21 cellular contexts compared by ENCODE assay signal in the genomic region with DNA sequence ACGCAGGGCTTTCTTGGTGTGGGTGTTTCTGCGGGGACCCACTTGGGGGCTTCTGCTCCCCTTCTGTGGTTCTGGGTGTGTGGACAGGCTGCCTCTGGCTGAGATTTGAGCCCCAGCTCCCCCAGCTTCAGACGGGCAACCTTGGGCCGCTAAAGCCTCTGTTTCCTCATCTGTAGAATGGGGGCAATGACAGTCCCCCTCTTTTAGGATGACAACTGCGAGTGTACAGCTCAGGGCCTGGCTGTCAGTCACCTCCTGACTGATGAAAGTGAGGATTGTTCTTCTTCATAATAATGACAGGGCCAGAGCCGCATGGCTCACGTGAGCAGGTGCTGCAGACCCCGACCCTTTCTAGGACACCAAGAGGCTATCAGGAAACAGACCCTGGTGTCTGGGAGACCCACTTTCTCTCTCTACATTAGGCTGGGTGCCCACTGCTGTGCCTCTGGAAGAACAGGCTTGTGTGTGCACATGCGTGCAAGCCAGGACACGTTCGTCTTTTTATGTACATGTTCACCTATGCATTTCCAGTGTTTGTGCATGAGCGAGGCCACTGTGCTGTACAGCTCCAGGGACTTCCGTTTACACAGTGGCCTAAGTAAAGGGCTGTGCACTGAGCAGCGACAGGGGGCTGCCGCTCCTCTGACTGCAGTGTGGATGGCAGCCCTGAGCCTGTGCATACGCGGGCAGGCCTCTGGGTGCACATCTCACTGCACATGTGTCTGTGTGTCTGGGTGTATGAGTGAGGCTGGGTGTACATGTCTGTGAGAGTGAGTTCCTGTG. TPM values are rescaled to one million over a fixed set of nuclear protein-coding genes. Genes with fewer than 3 reads are reported as not detected.
DNase-seq lines count a peak whose midpoint lies in the region; ATAC-seq and TF ChIP-seq lines count a peak whose summit lies in the region.
"Had no signal": no experiment of that assay in that cellular context is flagged by ENCODE, and none has a peak within 500 bp of the region (broad histone marks: within the 10 kb centered on the region; RNA-seq: fewer than 3 reads in every experiment).

No MANE protein-coding gene starts in this region.

- peaks cover 27% of the 10 kb centered on the region for H3K36me3 Mint-ChIP-seq in activated naive CD8-positive, alpha-beta T cell treated with anti-CD3 and anti-CD28 coated beads, Interleukin-2, amount 10 ng/mL, durations not matched to agents 7 days and 5 days
- H3K36me3 Mint-ChIP-seq in activated naive CD8-positive, alpha-beta T cell treated with anti-CD3 and anti-CD28 coated beads for 36 hours: peaks cover 7% of the 10 kb centered on the region
- H3K36me3 Mint-ChIP-seq in brain: no peaks in the 10 kb centered on the region
- H3K36me3 Mint-ChIP-seq: CD8-positive, alpha-beta T cell had no signal

- no peaks in the 10 kb centered on the region for H3K9me3 ChIP-seq in Loucy (ENCODE audit: insufficient read depth, low read depth, low read length)
- H3K9me3 ChIP-seq: A549, SJCRH30 had no signal

- peaks cover 96% of the 10 kb centered on the region for H3K79me2 ChIP-seq in Loucy (ENCODE audit: insufficient read depth, low read length)

- peak overlapping the region; percentile 71 for H3K4me3 ChIP-seq in Loucy (ENCODE audit: low read length, poor library complexity, severe bottlenecking)
- H3K4me3 ChIP-seq: A549, SJCRH30 had no signal

- peaks cover 23% of the 10 kb centered on the region; the same call in 1 of the 2 replicates for H3K36me3 ChIP-seq in Loucy (ENCODE audit: insufficient read depth, low read length)
- H3K36me3 ChIP-seq: SJCRH30 had no signal

- H4K20me1 ChIP-seq in Loucy (ENCODE audit: insufficient read depth, low read length, poor library complexity, severe bottlenecking): peaks cover 56% of the 10 kb centered on the region

- peaks cover 40% of the 10 kb centered on the region for H3K4me1 Mint-ChIP-seq in activated naive CD8-positive, alpha-beta T cell treated with anti-CD3 and anti-CD28 coated beads, Interleukin-2, amount 10 ng/mL, durations not matched to agents 7 days and 5 days
- H3K4me1 Mint-ChIP-seq in activated naive CD8-positive, alpha-beta T cell treated with anti-CD3 and anti-CD28 coated beads for 36 hours: peaks cover 21% of the 10 kb centered on the region
- peaks cover 20% of the 10 kb centered on the region for H3K4me1 Mint-ChIP-seq in brain

- POLR2A ChIA-PET in activated naive CD8-positive, alpha-beta T cell treated with anti-CD3 and anti-CD28 coated beads, Interleukin-2, amount 10 ng/mL, durations not matched to agents 7 days and 5 days (lab: Charles Lee): interaction anchor here (0.7 kb wide), 1 partner anchor 57 kb away, joined by 3 read pairs; no protein-coding TSS in a partner anchor

- TF ChIP-seq CTCF in Loucy (conservative IDR thresholded peaks at IDR 0.05; ENCODE audit: low read length): no peak
- TF ChIP-seq CTCF in brain (conservative IDR thresholded peaks at IDR 0.05): no peak

- no peak overlapping the region for H2AFZ ChIP-seq in Loucy (ENCODE audit: low read length)

- H3K9ac ChIP-seq in Loucy (ENCODE audit: low read depth, low read length, poor library complexity, severe bottlenecking): peak overlapping the region; percentile 78

- peaks cover 7% of the 10 kb centered on the region for H3F3A ChIP-seq in Loucy (ENCODE audit: low read depth)

- no peaks in the 10 kb centered on the region for H3K9me3 Mint-ChIP-seq in activated naive CD8-positive, alpha-beta T cell treated with anti-CD3 and anti-CD28 coated beads, Interleukin-2, amount 10 ng/mL, durations not matched to agents 7 days and 5 days
- H3K9me3 Mint-ChIP-seq in activated naive CD8-positive, alpha-beta T cell treated with anti-CD3 and anti-CD28 coated beads for 36 hours: no peaks in the 10 kb centered on the region
- peaks cover 0 to 3% (median 0%) of the 10 kb centered on the region in 5 experiments for H3K9me3 Mint-ChIP-seq in brain
- H3K9me3 Mint-ChIP-seq: CD8-positive, alpha-beta T cell; HFFc6 had no signal

- peak overlapping the region; percentile 3 for H3K27ac Mint-ChIP-seq in activated naive CD8-positive, alpha-beta T cell treated with anti-CD3 and anti-CD28 coated beads, Interleukin-2, amount 10 ng/mL, durations not matched to agents 7 days and 5 days
- H3K27ac Mint-ChIP-seq in activated naive CD8-positive, alpha-beta T cell treated with anti-CD3 and anti-CD28 coated beads for 36 hours: no peak overlapping the region
- peak overlapping the region in 4 of 5 experiments; percentile 3 to 37 (median 20) for H3K27ac Mint-ChIP-seq in brain
- H3K27ac Mint-ChIP-seq: CD8-positive, alpha-beta T cell; HFFc6 had no signal

- H3K27me3 ChIP-seq in Loucy (ENCODE audit: insufficient read depth, low read length, poor library complexity, severe bottlenecking): no peaks in the 10 kb centered on the region
- H3K27me3 ChIP-seq: SJCRH30 had no signal

- no peaks in the 10 kb centered on the region for H3K27me3 Mint-ChIP-seq in activated naive CD8-positive, alpha-beta T cell treated with anti-CD3 and anti-CD28 coated beads, Interleukin-2, amount 10 ng/mL, durations not matched to agents 7 days and 5 days
- no peaks in the 10 kb centered on the region for H3K27me3 Mint-ChIP-seq in activated naive CD8-positive, alpha-beta T cell treated with anti-CD3 and anti-CD28 coated beads for 36 hours
- peaks cover 8% of the 10 kb centered on the region for H3K27me3 Mint-ChIP-seq in brain

- no peaks in the 10 kb centered on the region for H3K9me2 ChIP-seq in Loucy (replicated peaks; ENCODE audit: low read depth, low read length)

- no peak for DNase-seq in activated naive CD8-positive, alpha-beta T cell treated with anti-CD3 and anti-CD28 coated beads, Interleukin-2, amount 10 ng/mL, durations not matched to agents 7 days and 5 days
- DNase-seq in activated naive CD8-positive, alpha-beta T cell treated with anti-CD3 and anti-CD28 coated beads for 36 hours: no peak
- no peak for DNase-seq in UCSD-AML1 (lab: John Stamatoyannopoulos, UW; ENCODE audit: unreplicated experiment)
- DNase-seq: CD8-positive, alpha-beta T cell; DMS53; H7; HFFc6; KBM-7; NCI-H1417 treated with DMSO at 0.1 percent for 48 hours; NCI-H187 treated with DMSO at 0.1 percent for 48 hours; NCI-H226; NCI-H524; NCI-H82; SJCRH30 had no signal

- peak overlapping the region; percentile 81 for H3K4me2 ChIP-seq in Loucy (ENCODE audit: low read depth, low read length, poor library complexity, severe bottlenecking)
- H3K4me2 ChIP-seq: A549 had no signal

- H3K4me3 Mint-ChIP-seq in activated naive CD8-positive, alpha-beta T cell treated with anti-CD3 and anti-CD28 coated beads, Interleukin-2, amount 10 ng/mL, durations not matched to agents 7 days and 5 days: no peak overlapping the region
- no peak overlapping the region for H3K4me3 Mint-ChIP-seq in activated naive CD8-positive, alpha-beta T cell treated with anti-CD3 and anti-CD28 coated beads for 36 hours
- H3K4me3 Mint-ChIP-seq in brain: no peak overlapping the region
- H3K4me3 Mint-ChIP-seq: CD8-positive, alpha-beta T cell; HFFc6 had no signal

- peaks cover 49% of the 10 kb centered on the region for H3K4me1 ChIP-seq in Loucy (ENCODE audit: insufficient read depth, low read length, poor library complexity, severe bottlenecking)
- H3K4me1 ChIP-seq: A549, SJCRH30 had no signal

- ATAC-seq in activated naive CD8-positive, alpha-beta T cell treated with anti-CD3 and anti-CD28 coated beads, Interleukin-2, amount 10 ng/mL, durations not matched to agents 7 days and 5 days (ENCODE audit: low read depth): no peak
- no peak for ATAC-seq in HG02885 (IDR thresholded peaks at IDR 0.05; ENCODE audit: poor library complexity, unreplicated experiment)
- no peak for ATAC-seq in GM18511 (IDR thresholded peaks at IDR 0.05; ENCODE audit: unreplicated experiment)
- ATAC-seq: CD8-positive, alpha-beta T cell; Panc1 had no signal

RNA-seq across cellular contexts. Expression of a gene that starts 4.6 kb away (rescaled TPM):
- 10 to 100 TPM; 26.5 to 32.9 TPM for total RNA-seq in activated naive CD8-positive, alpha-beta T cell treated with anti-CD3 and anti-CD28 coated beads, Interleukin-2, amount 10 ng/mL, durations not matched to agents 7 days and 5 days
- 10 to 100 TPM; 11.7 to 14.3 TPM for total RNA-seq in activated naive CD8-positive, alpha-beta T cell treated with anti-CD3 and anti-CD28 coated beads for 36 hours
- polyA plus RNA-seq in brain (ENCODE audit: insufficient read depth, low read depth, low replicate concordance): 0.41 TPM
- total RNA-seq: H7, HFFc6, SJCRH30 had no signal
- polyA plus RNA-seq: A549, BJ had no signal
